In the genomic region with DNA sequence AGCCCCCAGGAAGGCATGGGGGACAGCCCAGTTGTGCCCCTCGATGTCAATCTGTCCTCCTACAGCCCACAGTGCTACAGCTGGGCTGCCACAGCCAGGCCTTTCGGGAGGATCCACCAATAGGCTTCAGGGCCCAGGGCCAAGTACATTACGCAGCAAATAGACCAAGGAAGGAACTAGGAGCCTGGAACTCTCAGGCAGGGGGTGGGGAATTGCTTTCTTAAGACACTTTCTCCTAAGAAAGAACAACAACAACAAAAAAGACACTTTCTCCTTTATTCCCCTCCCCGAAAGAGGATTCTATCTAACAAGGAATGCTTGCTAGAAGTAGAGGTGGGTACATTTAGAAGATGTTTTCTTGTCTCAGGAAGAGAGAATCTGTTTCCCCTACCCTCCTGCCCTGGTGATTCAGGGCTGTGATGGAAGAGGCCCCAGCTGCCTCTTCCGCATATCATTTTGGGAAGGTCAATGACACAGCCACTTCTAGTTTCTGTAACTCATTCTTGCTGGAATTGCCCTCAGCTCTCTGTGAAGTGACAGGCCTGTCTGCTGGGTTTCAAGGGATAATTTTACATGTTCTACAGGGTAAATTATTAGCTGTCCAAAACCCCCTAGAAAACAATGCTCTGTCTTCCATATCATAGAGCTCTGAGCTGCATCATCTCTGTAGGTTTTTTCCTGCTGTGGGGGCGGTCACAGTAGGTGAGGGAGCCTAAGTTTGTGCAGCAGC, we compare ENCODE assay signal across 8 cellular contexts. TPM values are rescaled to one million over a fixed set of nuclear protein-coding genes. Genes with fewer than 3 reads are reported as not detected.
DNase-seq lines count a peak whose midpoint lies in the region; ATAC-seq and TF ChIP-seq lines count a peak whose summit lies in the region.

No MANE protein-coding gene starts in this region.

- in situ Hi-C loops in astrocyte of the spinal cord (cut with HindIII; ENCODE audit: low sequenced_read_pairs) = no loop called here

- H3K4me3 Mint-ChIP-seq in naive thymus-derived CD8-positive, alpha-beta T cell = no peak overlapping the region

- POLR2A ChIA-PET in naive thymus-derived CD8-positive, alpha-beta T cell (lab: Charles Lee) = interaction anchor here (0.6 to 24.9 kb wide), 9 partner anchors 9 to 744 kb away, joined by 3 to 2047 read pairs (median 4); partner anchors contain the start of genes MALAT1 and NEAT1

- no peak for TF ChIP-seq CTCF in astrocyte of the spinal cord (IDR thresholded peaks at IDR 0.05; ENCODE audit: low read depth, low read length)

- H3K27me3 Mint-ChIP-seq in naive thymus-derived CD8-positive, alpha-beta T cell = no peaks in the 10 kb centered on the region

- peak; percentile 48 for DNase-seq in stimulated activated CD4-positive, alpha-beta T cell treated with anti-CD3 and anti-CD28 coated beads, Interleukin-4, amount 100 ng/mL, for 24 hours
- no peak for DNase-seq in stimulated activated CD4-positive, alpha-beta T cell treated with anti-CD3 and anti-CD28 coated beads, Interleukin-4, amount 100 ng/mL, for 1 hour
- peak; percentile 83 for DNase-seq in NCI-H460 (ENCODE audit: extremely low read depth, low read depth)
- DNase-seq in astrocyte of the spinal cord (ENCODE audit: low read depth, low spot score) = peak; percentile 93
- peak; percentile 96 for DNase-seq in kidney tubule cell (ENCODE audit: low spot score)
- peak; percentile 50 for DNase-seq in stimulated activated naive CD8-positive, alpha-beta T cell treated with anti-CD3 and anti-CD28 coated beads, Interleukin-15, Interleukin-2, amounts not matched to agents 100 U/mL and 50 U/mL, for 24 hours
- no peak for DNase-seq in GM19238 (ENCODE audit: insufficient read length, low spot score)
- no peak for DNase-seq in naive thymus-derived CD8-positive, alpha-beta T cell

- no peaks in the 10 kb centered on the region for H3K9me3 Mint-ChIP-seq in naive thymus-derived CD8-positive, alpha-beta T cell

- H3K4me3 ChIP-seq in astrocyte of the spinal cord (ENCODE audit: low read depth, low read length) = no peak overlapping the region

- peak; percentile 45 for ATAC-seq in stimulated activated naive CD8-positive, alpha-beta T cell treated with anti-CD3 and anti-CD28 coated beads, Interleukin-15, Interleukin-2, amounts not matched to agents 100 U/mL and 50 U/mL, for 24 hours
- no peak for ATAC-seq in naive thymus-derived CD8-positive, alpha-beta T cell

- peaks cover 20 to 58% (median 46%) of the 10 kb centered on the region in 4 donors for H3K4me1 Mint-ChIP-seq in naive thymus-derived CD8-positive, alpha-beta T cell

- peak overlapping the region in 3 of 10 donors; percentile 65 to 77 (median 72) for H3K27ac Mint-ChIP-seq in naive thymus-derived CD8-positive, alpha-beta T cell

- no peaks in the 10 kb centered on the region for H3K36me3 Mint-ChIP-seq in naive thymus-derived CD8-positive, alpha-beta T cell

RNA-seq across cellular contexts. Expression of gene MALAT1, which starts 6.0 kb away (rescaled TPM):
- total RNA-seq in NCI-H460 (2014; rRNA removed; shearing (Covaris generic)) = 1,855 and 2,221 TPM in 2 replicates
- polyA plus RNA-seq in NCI-H460 (2014; cell fraction: nucleus; rRNA removed) = 153 and 329 TPM in 2 replicates
- total RNA-seq in naive thymus-derived CD8-positive, alpha-beta T cell = over 10,000 TPM; 29,995 to 30,085 TPM
- polyA plus RNA-seq in naive thymus-derived CD8-positive, alpha-beta T cell = 1,000 to 10,000 TPM; 1,355 to 3,419 (median 2,188) TPM

RNA-seq across cellular contexts. Expression of gene SCYL1, which starts 32.1 kb away (rescaled TPM):
- total RNA-seq in NCI-H460 (2014; rRNA removed; shearing (Covaris generic)) = 45.0 and 47.3 TPM in 2 replicates
- 50.8 and 65.1 TPM in 2 replicates for polyA plus RNA-seq in NCI-H460 (2014; cell fraction: nucleus; rRNA removed)
- 10 to 100 TPM; 69.0 to 70.6 TPM for total RNA-seq in naive thymus-derived CD8-positive, alpha-beta T cell
- polyA plus RNA-seq in naive thymus-derived CD8-positive, alpha-beta T cell = 10 to 100 TPM; 23.2 to 41.5 (median 33.5) TPM

Comparison
In these comparisons a context has a peak if more than half of its experiments do, and no peak if none do; other contexts are left out.
1. DNase-seq: peak in stimulated activated CD4-positive, alpha-beta T cell treated with anti-CD3 and anti-CD28 coated beads, Interleukin-4, amount 100 ng/mL, for 24 hours (single experiment), NCI-H460 (single experiment), astrocyte of the spinal cord (single experiment), kidney tubule cell (single experiment) and stimulated activated naive CD8-positive, alpha-beta T cell treated with anti-CD3 and anti-CD28 coated beads, Interleukin-15, Interleukin-2, amounts not matched to agents 100 U/mL and 50 U/mL, for 24 hours (single experiment); none in stimulated activated CD4-positive, alpha-beta T cell treated with anti-CD3 and anti-CD28 coated beads, Interleukin-4, amount 100 ng/mL, for 1 hour (single experiment), GM19238 (single experiment) and naive thymus-derived CD8-positive, alpha-beta T cell (0 of 10).
2. RNA of gene MALAT1, which starts 6.0 kb away (total RNA-seq): 29,995 to 30,085 TPM in naive thymus-derived CD8-positive, alpha-beta T cell; 1,855 to 2,221 TPM in NCI-H460; every median in the first group is over 10 times any median in the second.